Comparison of ENCODE assay signal across 15 cellular contexts in the genomic region with DNA sequence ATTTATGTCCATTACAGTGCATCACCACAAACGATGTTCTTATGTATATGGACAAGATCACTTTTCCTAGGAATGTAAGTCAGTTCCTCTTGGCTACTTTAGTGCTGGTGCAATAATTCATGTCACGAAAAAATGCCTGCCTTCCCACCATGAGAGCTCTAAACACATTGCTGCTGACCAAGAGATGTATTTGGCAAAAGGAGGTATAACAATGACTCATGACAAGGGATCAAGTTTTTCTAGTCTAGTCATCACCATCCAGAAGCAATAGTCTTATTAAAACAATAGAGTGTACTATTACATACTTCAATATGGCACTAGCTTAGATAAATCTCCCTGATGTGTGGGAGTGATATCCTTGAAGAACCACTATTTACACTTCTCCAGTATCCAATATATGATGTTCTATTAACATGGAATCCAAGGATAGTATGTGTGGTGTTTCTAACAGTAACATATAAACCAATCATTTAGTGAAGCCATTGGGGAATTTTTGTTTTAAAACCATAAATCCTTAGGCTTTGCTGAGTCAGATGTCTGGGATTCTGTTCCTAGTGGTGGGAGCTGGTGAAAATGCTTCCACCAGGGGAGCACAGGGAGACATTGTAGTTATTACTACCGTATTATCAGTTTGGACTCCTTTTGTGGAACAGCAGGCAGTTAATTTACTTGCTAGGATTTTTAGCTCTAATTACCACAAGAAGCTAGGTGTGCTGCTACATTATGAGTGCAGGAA.
DNase-seq lines count a peak whose midpoint lies in the region; ATAC-seq and TF ChIP-seq lines count a peak whose summit lies in the region.
"Had no signal": no experiment of that assay in that cellular context is flagged by ENCODE, and none has a peak within 500 bp of the region (broad histone marks: within the 10 kb centered on the region; RNA-seq: fewer than 3 reads in every experiment).

No MANE protein-coding gene starts in this region.

- CTCF ChIA-PET in AG04449 (lab: Yijun Ruan, JAX) (no interaction called here), IMR-90 (lab: Yijun Ruan, JAX) (no interaction called here)

- no TSS peak for BruUV-seq in IMR-90 (replicated peaks; lab: Mats Ljungman, UMichigan)

- intact Hi-C loops in IMR-90 (cut with micrococcal nuclease) (no loop called here), gastrocnemius medialis (cut with DNase I; ENCODE audit: low total_unique reads) (no loop called here)

- no peak for TF ChIP-seq RAD21 in IMR-90 (IDR thresholded peaks at IDR 0.05; ENCODE audit: low read length)

- no peak overlapping the region for H3K18ac ChIP-seq in IMR-90 (ENCODE audit: low read depth, low read length)

- TF ChIP-seq CTCF in AG04449 (IDR thresholded peaks at IDR 0.05; ENCODE audit: insufficient read depth, low read length, missing control alignments) (peak; percentile 21), IMR-90 (conservative IDR thresholded peaks at IDR 0.05; ENCODE audit: low read depth, low read length) (no peak), astrocyte of the cerebellum (IDR thresholded peaks at IDR 0.05; ENCODE audit: low read depth, low read length, missing control alignments) (no peak), foreskin keratinocyte (conservative IDR thresholded peaks at IDR 0.05) (no peak), WERI-Rb-1 (IDR thresholded peaks at IDR 0.05; ENCODE audit: low read depth, low read length) (no peak), gastrocnemius medialis (IDR thresholded peaks at IDR 0.05 in 4 of 5, conservative IDR thresholded peaks at IDR 0.05 in 1 of 5) (no peak)

- in situ Hi-C loops in IMR-90 (cut with MboI; ENCODE audit: low sequenced_read_pairs) = no loop called here
- in situ Hi-C loops in astrocyte of the cerebellum (cut with HindIII; ENCODE audit: low sequenced_read_pairs) = no loop called here
- in situ Hi-C loops in gastrocnemius medialis (cut with MboI; ENCODE audit: low sequenced_read_pairs in 4 of 4) = no loop called here

- no peak overlapping the region for H2BK5ac ChIP-seq in IMR-90 (ENCODE audit: low read depth, low read length, poor library complexity, severe bottlenecking)

- ATAC-seq in IMR-90 (ENCODE audit: low read depth) = peak; percentile 63
- no peak for ATAC-seq in foreskin keratinocyte
- no peak for ATAC-seq in gastrocnemius medialis
- no peak for ATAC-seq in HG03135 (IDR thresholded peaks at IDR 0.05; ENCODE audit: unreplicated experiment)
- ATAC-seq: activated CD8-positive, alpha-beta T cell treated with anti-CD3 and anti-CD28 coated beads for 36 hours; activated naive CD8-positive, alpha-beta T cell treated with anti-CD3 and anti-CD28 coated beads, Interleukin-2, amount 50 U/mL, for 24 hours; activated T-cell treated with anti-CD3 and anti-CD28 coated beads, Interleukin-2, amount 50 U/mL, for 72 hours; effector memory CD8-positive, alpha-beta T cell had no signal

- H4K8ac ChIP-seq in IMR-90 (ENCODE audit: low read depth in 2 of 2, low read length in 2 of 2) = no peak overlapping the region

- H2BK15ac ChIP-seq in IMR-90 (ENCODE audit: low read depth, low read length) = no peak overlapping the region

- POLR2A ChIA-PET in AG04449 (lab: Yijun Ruan, JAX) = no interaction called here
- POLR2A ChIA-PET in IMR-90 (lab: Charles Lee; ENCODE audit: unreplicated experiment) = no interaction called here

- H3K27me3 ChIP-seq in IMR-90 (ENCODE audit: control insufficient read depth, insufficient read depth, low read length) (no peaks in the 10 kb centered on the region), foreskin keratinocyte (no peaks in the 10 kb centered on the region), WERI-Rb-1 (ENCODE audit: insufficient read depth, low read depth, severe bottlenecking) (peaks cover 7% of the 10 kb centered on the region), gastrocnemius medialis (no peaks in the 10 kb centered on the region)

- H2BK20ac ChIP-seq in IMR-90 (ENCODE audit: low read depth, low read length) = no peak overlapping the region; the same call in 1 of the 2 replicates

- no peak overlapping the region for H4K91ac ChIP-seq in IMR-90 (ENCODE audit: insufficient read depth, low read depth, low read length)

- peak; percentile 29 for DNase-seq in AG04449 (ENCODE audit: low read depth, low spot score)
- peak; percentile 79 for DNase-seq in IMR-90
- peak; percentile 53 for DNase-seq in astrocyte of the cerebellum (ENCODE audit: low read depth)
- peak; percentile 6 to 40 for DNase-seq in foreskin keratinocyte
- no peak for DNase-seq in WERI-Rb-1
- DNase-seq in hippocampal formation (lab: John Stamatoyannopoulos, UW) = no peak
- DNase-seq in gastrocnemius medialis = no peak
- DNase-seq: activated CD8-positive, alpha-beta T cell treated with anti-CD3 and anti-CD28 coated beads for 36 hours; activated naive CD8-positive, alpha-beta T cell treated with anti-CD3 and anti-CD28 coated beads, Interleukin-2, amount 50 U/mL, for 24 hours; activated T-cell treated with anti-CD3 and anti-CD28 coated beads, Interleukin-2, amount 50 U/mL, for 72 hours; effector memory CD8-positive, alpha-beta T cell; NCI-H187 treated with DMSO at 0.1 percent for 48 hours; NCI-H526; OCI-M1 had no signal

- H3K4me1 ChIP-seq in IMR-90 (ENCODE audit: control insufficient read depth, insufficient read depth, low read length) = no peaks in the 10 kb centered on the region
- no peaks in the 10 kb centered on the region for H3K4me1 ChIP-seq in foreskin keratinocyte
- no peaks in the 10 kb centered on the region for H3K4me1 ChIP-seq in gastrocnemius medialis

- no peak overlapping the region for H2AK5ac ChIP-seq in IMR-90 (ENCODE audit: low read depth, low read length)

- no peaks in the 10 kb centered on the region for H4K20me1 ChIP-seq in IMR-90 (ENCODE audit: insufficient read depth, low read length)

- H2AFZ ChIP-seq in IMR-90 (replicated peaks; ENCODE audit: low read length, poor library complexity) = no peak overlapping the region

- H2AK9ac ChIP-seq in IMR-90 (replicated peaks; ENCODE audit: low read depth, low read length, poor library complexity) = no peak overlapping the region

- H3K27ac ChIP-seq in IMR-90 (ENCODE audit: insufficient read depth, low read length) = no peak overlapping the region
- no peak overlapping the region for H3K27ac ChIP-seq in foreskin keratinocyte
- no peak overlapping the region for H3K27ac ChIP-seq in WERI-Rb-1
- H3K27ac ChIP-seq in gastrocnemius medialis = no peak overlapping the region

- no peak overlapping the region for H3K9ac ChIP-seq in IMR-90 (ENCODE audit: low read depth, low read length)

- WGBS in IMR-90 (ENCODE audit: extremely low coverage in 2 of 2, insufficient read length in 1 of 2), 2 experiments = no CpG with 5 or more reads among the region's 3 CpGs

- dilution Hi-C loops in IMR-90 (cut with HindIII; ENCODE audit: low sequenced_read_pairs, unreplicated experiment) = no loop called here

- H3K9me3 ChIP-seq in IMR-90 (ENCODE audit: control insufficient read depth, insufficient read depth, low read length) (no peaks in the 10 kb centered on the region), WERI-Rb-1 (ENCODE audit: severe bottlenecking) (no peaks in the 10 kb centered on the region), gastrocnemius medialis (no peaks in the 10 kb centered on the region)

- no peak overlapping the region for H3K14ac ChIP-seq in IMR-90 (replicated peaks; ENCODE audit: low read depth, low read length)

- no peaks in the 10 kb centered on the region for H3K79me1 ChIP-seq in IMR-90 (ENCODE audit: low read depth in 1 of 2, low read length in 2 of 2)

- H3K23ac ChIP-seq in IMR-90 (ENCODE audit: low read depth, low read length) = no peak overlapping the region

- H3K36me3 ChIP-seq in IMR-90 (ENCODE audit: control insufficient read depth, insufficient read depth, low read length) (no peaks in the 10 kb centered on the region), WERI-Rb-1 (no peaks in the 10 kb centered on the region), gastrocnemius medialis (no peaks in the 10 kb centered on the region)

- H3K4ac ChIP-seq in IMR-90 (ENCODE audit: low read depth, low read length) = no peak overlapping the region

- H3K9me1 ChIP-seq in IMR-90 (ENCODE audit: insufficient read depth, low read length) = no peaks in the 10 kb centered on the region

- H2BK120ac ChIP-seq in IMR-90 (ENCODE audit: low read depth, low read length) = no peak overlapping the region

- H3K4me2 ChIP-seq in IMR-90 (ENCODE audit: low read depth, low read length) = no peak overlapping the region

- no peak overlapping the region; the same call in 1 of the 2 replicates for H3K56ac ChIP-seq in IMR-90 (ENCODE audit: extremely low read depth, insufficient read depth, low read length)

- H4K5ac ChIP-seq in IMR-90 (ENCODE audit: low read depth, low read length) = no peak overlapping the region

- H3K4me3 ChIP-seq in AG04449 (ENCODE audit: low read depth, low read length) (no peak overlapping the region), IMR-90 (ENCODE audit: insufficient read depth, low read depth, low read length) (no peak overlapping the region), astrocyte of the cerebellum (ENCODE audit: low read depth, low read length) (no peak overlapping the region), WERI-Rb-1 (ENCODE audit: low read depth, low read length) (no peak overlapping the region), gastrocnemius medialis (no peak overlapping the region)

- no peak for TF ChIP-seq POLR2A in IMR-90 (IDR thresholded peaks at IDR 0.05; ENCODE audit: low read depth, low read length)
- TF ChIP-seq POLR2A in gastrocnemius medialis (IDR thresholded peaks at IDR 0.05) = no peak

TF ChIP-seq in IMR-90, 13 proteins besides CTCF, POLR2A, EP300 and RAD21 (continues in another document):
- TF ChIP-seq MAZ (IDR thresholded peaks at IDR 0.05; ENCODE audit: borderline replicate concordance, low read depth, low read length) = no peak
- no peak for TF ChIP-seq MAFK (IDR thresholded peaks at IDR 0.05; ENCODE audit: low read depth, low read length)
- TF ChIP-seq, protein P1, sequence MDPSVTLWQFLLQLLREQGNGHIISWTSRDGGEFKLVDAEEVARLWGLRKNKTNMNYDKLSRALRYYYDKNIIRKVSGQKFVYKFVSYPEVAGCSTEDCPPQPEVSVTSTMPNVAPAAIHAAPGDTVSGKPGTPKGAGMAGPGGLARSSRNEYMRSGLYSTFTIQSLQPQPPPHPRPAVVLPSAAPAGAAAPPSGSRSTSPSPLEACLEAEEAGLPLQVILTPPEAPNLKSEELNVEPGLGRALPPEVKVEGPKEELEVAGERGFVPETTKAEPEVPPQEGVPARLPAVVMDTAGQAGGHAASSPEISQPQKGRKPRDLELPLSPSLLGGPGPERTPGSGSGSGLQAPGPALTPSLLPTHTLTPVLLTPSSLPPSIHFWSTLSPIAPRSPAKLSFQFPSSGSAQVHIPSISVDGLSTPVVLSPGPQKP (IDR thresholded peaks at IDR 0.05; ENCODE audit: borderline replicate concordance, low read depth, low read length) = no peak
- no peak for TF ChIP-seq RFX5 (IDR thresholded peaks at IDR 0.05; ENCODE audit: low read depth, low read length)
- TF ChIP-seq MXI1 (IDR thresholded peaks at IDR 0.05; ENCODE audit: borderline replicate concordance, low read depth, low read length) = no peak

Comparison
In these comparisons a context has a peak if more than half of its experiments do, and no peak if none do; other contexts are left out.
1. DNase-seq: peak in AG04449 (single experiment), IMR-90 (single experiment), astrocyte of the cerebellum (single experiment) and foreskin keratinocyte (2 of 2); none in WERI-Rb-1 (single experiment), hippocampal formation (0 of 2) and gastrocnemius medialis (0 of 2).